ENCODE assay signal across 1 cellular context in the genomic region with DNA sequence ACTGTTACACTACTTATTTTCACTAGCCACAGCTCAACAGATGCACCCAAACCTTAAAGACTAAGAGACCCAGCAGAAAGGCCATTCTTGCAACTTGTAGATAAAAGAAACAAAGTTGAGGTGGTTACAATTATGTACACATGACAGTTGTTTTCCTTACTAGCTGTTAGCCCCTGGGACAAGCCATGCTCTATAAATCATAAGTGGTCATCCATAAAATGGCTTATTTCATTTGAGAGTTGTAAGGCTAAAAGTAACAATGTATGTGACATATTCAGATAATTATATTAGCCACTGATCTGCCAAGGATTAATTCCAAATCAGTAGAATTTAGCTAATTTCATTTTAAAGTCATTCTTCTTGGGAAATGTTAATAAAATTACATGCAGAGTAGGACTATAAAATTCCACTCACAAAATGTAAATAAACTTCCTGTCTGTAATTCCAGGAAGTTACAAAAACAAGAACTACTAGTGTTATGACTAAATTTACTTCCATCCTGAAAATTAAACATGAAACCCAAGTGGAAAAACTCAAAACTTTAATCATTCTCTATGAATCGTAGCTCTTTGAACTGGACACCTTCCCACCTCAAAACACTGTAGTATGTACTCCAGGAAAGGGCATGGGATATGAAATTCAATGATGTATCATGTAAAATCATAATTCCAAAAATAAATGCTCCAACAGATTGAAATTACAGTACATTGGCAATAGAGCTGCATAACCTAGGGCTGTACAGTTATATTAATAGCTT.
TF ChIP-seq lines count a peak whose summit lies in the region.

No MANE protein-coding gene starts in this region.

TF ChIP-seq in IMR-90, 13 proteins besides CTCF, POLR2A, EP300 and RAD21:
- no peak for TF ChIP-seq NFE2L2 (IDR thresholded peaks at IDR 0.05; ENCODE audit: low read depth, low read length)
- TF ChIP-seq, protein P1, sequence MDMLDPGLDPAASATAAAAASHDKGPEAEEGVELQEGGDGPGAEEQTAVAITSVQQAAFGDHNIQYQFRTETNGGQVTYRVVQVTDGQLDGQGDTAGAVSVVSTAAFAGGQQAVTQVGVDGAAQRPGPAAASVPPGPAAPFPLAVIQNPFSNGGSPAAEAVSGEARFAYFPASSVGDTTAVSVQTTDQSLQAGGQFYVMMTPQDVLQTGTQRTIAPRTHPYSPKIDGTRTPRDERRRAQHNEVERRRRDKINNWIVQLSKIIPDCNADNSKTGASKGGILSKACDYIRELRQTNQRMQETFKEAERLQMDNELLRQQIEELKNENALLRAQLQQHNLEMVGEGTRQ (IDR thresholded peaks at IDR 0.05; ENCODE audit: low read depth, low read length) = no peak
- TF ChIP-seq MXI1 (IDR thresholded peaks at IDR 0.05; ENCODE audit: borderline replicate concordance, low read depth, low read length) = no peak
- TF ChIP-seq MAFK (IDR thresholded peaks at IDR 0.05; ENCODE audit: low read depth, low read length) = no peak
- TF ChIP-seq RCOR1 (IDR thresholded peaks at IDR 0.05; ENCODE audit: insufficient replicate concordance, low read length) = no peak
- no peak for TF ChIP-seq CEBPB (IDR thresholded peaks at IDR 0.05; ENCODE audit: low read depth, low read length)
- no peak for TF ChIP-seq BHLHE40 (IDR thresholded peaks at IDR 0.05; ENCODE audit: low read depth, low read length)
- TF ChIP-seq SMC3 (IDR thresholded peaks at IDR 0.05; ENCODE audit: low read depth, low read length) = no peak
